ENCODE assay signal across 9 cellular contexts in the genomic region with DNA sequence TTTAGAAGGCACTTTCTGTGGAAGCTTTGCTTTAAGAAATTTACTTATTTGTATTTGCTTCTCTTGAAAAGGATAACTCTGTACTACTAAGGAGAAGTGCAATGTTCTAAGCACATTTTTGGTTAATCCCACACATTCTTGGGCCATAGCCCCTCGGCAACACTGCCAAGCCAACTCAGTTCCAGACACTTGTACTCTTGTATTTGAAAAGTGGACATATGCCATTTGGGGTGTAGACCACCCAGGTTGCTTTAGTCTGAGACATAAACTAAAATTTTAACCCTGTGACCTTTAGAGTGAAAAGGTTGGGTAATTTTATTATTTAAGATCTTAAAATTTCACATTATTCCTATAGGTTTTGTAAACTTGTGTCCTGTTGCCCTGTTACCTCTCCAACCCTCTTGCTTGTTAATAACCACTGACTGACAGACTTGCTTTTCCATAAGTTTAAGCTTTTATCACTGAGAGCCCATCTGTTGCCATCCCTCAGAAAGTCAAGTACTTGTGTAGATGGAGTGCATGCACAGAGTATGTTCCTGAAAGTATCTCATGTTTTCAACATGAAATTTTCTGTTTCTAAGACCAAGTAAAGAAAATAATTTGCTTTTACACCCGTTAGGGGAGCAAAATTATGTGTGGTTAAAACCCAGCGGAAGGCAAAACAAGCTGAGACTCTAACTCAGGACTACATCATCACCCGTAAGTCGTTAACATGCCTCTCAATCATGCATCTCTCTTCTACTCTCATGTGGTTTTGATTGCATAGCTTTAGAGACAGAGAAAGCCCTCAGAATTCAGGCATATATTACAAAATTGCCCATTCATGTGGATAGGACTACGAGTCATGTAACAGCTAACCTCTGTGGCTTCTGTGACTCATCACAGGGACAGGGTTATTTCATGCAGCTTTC.
DNase-seq lines count a peak whose midpoint lies in the region; ATAC-seq and TF ChIP-seq lines count a peak whose summit lies in the region.
"Had no signal": no experiment of that assay in that cellular context is flagged by ENCODE, and none has a peak within 500 bp of the region (broad histone marks: within the 10 kb centered on the region; RNA-seq: fewer than 3 reads in every experiment).

No MANE protein-coding gene starts in this region.

- H3K27me3 Mint-ChIP-seq in activated T-helper 2 cell treated with anti-CD3 and anti-CD28 coated beads, Interferon-gamma antibody, Interleukin-2, Interleukin-4, amounts not matched to agents 10 μg/mL and 5 μg/mL and 100 μg/mL, durations not matched to agents 14 hours and 24 hours and 36 hours (ENCODE audit: low read depth) = no peaks in the 10 kb centered on the region

- H3K79me2 ChIP-seq in osteoblast (ENCODE audit: insufficient read depth, low read length) = no peaks in the 10 kb centered on the region

- no peaks in the 10 kb centered on the region for H3K9me3 ChIP-seq in osteoblast (ENCODE audit: low read depth, low read length)
- H3K9me3 ChIP-seq in stomach = no peaks in the 10 kb centered on the region

- peak; percentile 68 for ATAC-seq in GM21528 (IDR thresholded peaks at IDR 0.05; ENCODE audit: low FRiP score, unreplicated experiment)

- no peak for TF ChIP-seq POLR2A in stomach (IDR thresholded peaks at IDR 0.05)

- H2AFZ ChIP-seq in osteoblast (ENCODE audit: low read length) = no peak overlapping the region

- H3K36me3 ChIP-seq in osteoblast (ENCODE audit: insufficient read depth, low read length) (peaks cover 8% of the 10 kb centered on the region), stomach (peaks cover 7 to 37% (median 20%) of the 10 kb centered on the region in 4 donors)

- H3K4me1 ChIP-seq in osteoblast (ENCODE audit: insufficient read depth, low read length) (peaks cover 67% of the 10 kb centered on the region), stomach (peaks cover 7 to 12% (median 11%) of the 10 kb centered on the region in 4 donors)

- no peak overlapping the region for H3K4me3 ChIP-seq in osteoblast (ENCODE audit: insufficient read depth, low read length)
- no peak overlapping the region for H3K4me3 ChIP-seq in stomach

- peaks cover 33% of the 10 kb centered on the region for H3K36me3 Mint-ChIP-seq in activated T-helper 2 cell treated with anti-CD3 and anti-CD28 coated beads, Interferon-gamma antibody, Interleukin-2, Interleukin-4, amounts not matched to agents 10 μg/mL and 5 μg/mL and 100 μg/mL, durations not matched to agents 14 hours and 24 hours and 36 hours (ENCODE audit: low read depth)

- H3K27ac ChIP-seq in osteoblast (ENCODE audit: low read depth, low read length) (peak overlapping the region; percentile 85), stomach (peak overlapping the region in 1 of 5 donors; percentile 6)
- H3K27ac ChIP-seq: VCaP had no signal

- DNase-seq in GM04503 (ENCODE audit: low read depth) = peak; percentile 94
- DNase-seq in HS-5 (ENCODE audit: low read depth) = peak; percentile 100
- DNase-seq in activated T-helper 2 cell treated with anti-CD3 and anti-CD28 coated beads, Interferon-gamma antibody, Interleukin-2, Interleukin-4, amounts not matched to agents 10 μg/mL and 5 μg/mL and 100 μg/mL, durations not matched to agents 14 hours and 24 hours and 36 hours (ENCODE audit: low spot score) = peak; percentile 31
- DNase-seq in osteoblast (ENCODE audit: insufficient read length, low spot score, missing footprints) = no peak
- DNase-seq in stomach = no peak
- DNase-seq in KG1 (lab: John Stamatoyannopoulos, UW) = no peak
- no peak for DNase-seq in GOT3 (lab: John Stamatoyannopoulos, UW)

- peak overlapping the region; percentile 50 for H3K4me2 ChIP-seq in osteoblast (ENCODE audit: insufficient read depth, low read length)

- H3K9me3 Mint-ChIP-seq in activated T-helper 2 cell treated with anti-CD3 and anti-CD28 coated beads, Interferon-gamma antibody, Interleukin-2, Interleukin-4, amounts not matched to agents 10 μg/mL and 5 μg/mL and 100 μg/mL, durations not matched to agents 14 hours and 24 hours and 36 hours = no peaks in the 10 kb centered on the region

- intact Hi-C loops in activated T-helper 2 cell treated with anti-CD3 and anti-CD28 coated beads, Interferon-gamma antibody, Interleukin-2, Interleukin-4, amounts not matched to agents 10 μg/mL and 5 μg/mL and 100 μg/mL, durations not matched to agents 14 hours and 24 hours and 36 hours (cut with micrococcal nuclease) = loop anchor here (2.0 to 5.0 kb wide), 4 partner anchors 50 to 845 kb away; partner anchors contain the start of genes NIPBL and NUP155
- intact Hi-C loops in stomach (cut with DNase I; ENCODE audit: low total_unique reads) = no loop called here

- H4K20me1 ChIP-seq in osteoblast (ENCODE audit: insufficient read depth, low read length) = no peaks in the 10 kb centered on the region

- TF ChIP-seq EP300 in stomach (IDR thresholded peaks at IDR 0.05) = no peak

- TF ChIP-seq CTCF in osteoblast (IDR thresholded peaks at IDR 0.05; ENCODE audit: extremely low read depth, low read depth, low read length) (no peak), stomach (IDR thresholded peaks at IDR 0.05) (no peak)

- H3K27me3 ChIP-seq in osteoblast (ENCODE audit: insufficient read depth, low read length) (no peaks in the 10 kb centered on the region), stomach (no peaks in the 10 kb centered on the region)

- H3K4me1 Mint-ChIP-seq in activated T-helper 2 cell treated with anti-CD3 and anti-CD28 coated beads, Interferon-gamma antibody, Interleukin-2, Interleukin-4, amounts not matched to agents 10 μg/mL and 5 μg/mL and 100 μg/mL, durations not matched to agents 14 hours and 24 hours and 36 hours (ENCODE audit: low read depth) = peaks cover 49% of the 10 kb centered on the region

- H3K27ac Mint-ChIP-seq in activated T-helper 2 cell treated with anti-CD3 and anti-CD28 coated beads, Interferon-gamma antibody, Interleukin-2, Interleukin-4, amounts not matched to agents 10 μg/mL and 5 μg/mL and 100 μg/mL, durations not matched to agents 14 hours and 24 hours and 36 hours = peak overlapping the region; percentile 84

- peak overlapping the region; percentile 56 for H3K4me3 Mint-ChIP-seq in activated T-helper 2 cell treated with anti-CD3 and anti-CD28 coated beads, Interferon-gamma antibody, Interleukin-2, Interleukin-4, amounts not matched to agents 10 μg/mL and 5 μg/mL and 100 μg/mL, durations not matched to agents 14 hours and 24 hours and 36 hours (ENCODE audit: low read depth)

- 74 to 81% (median 75%) methylated on average over 6 of the region's 6 CpGs for WGBS in stomach, 5 donors

Comparison
In these comparisons a context has a peak if more than half of its experiments do, and no peak if none do; other contexts are left out.
1. DNase-seq: peak in GM04503 (single experiment), HS-5 (single experiment) and activated T-helper 2 cell treated with anti-CD3 and anti-CD28 coated beads, Interferon-gamma antibody, Interleukin-2, Interleukin-4, amounts not matched to agents 10 μg/mL and 5 μg/mL and 100 μg/mL, durations not matched to agents 14 hours and 24 hours and 36 hours (single experiment); none in osteoblast (single experiment), stomach (single experiment), KG1 (single experiment) and GOT3 (single experiment).